Comparison of ENCODE assay signal across 19 cellular contexts in genomic region chr4:30968926-30969325, GRCh38.
"Had no signal": no experiment of that assay in that cellular context is flagged by ENCODE, and none has a peak within 500 bp of the region (broad histone marks: within the 10 kb centered on the region; RNA-seq: fewer than 3 reads in every experiment).

No MANE protein-coding gene starts in this region.

- H3K36me3 ChIP-seq: gastrocnemius medialis, heart right ventricle, sigmoid colon, thoracic aorta had no signal

- FAIRE-seq: islet of Langerhans had no signal

- H3K4me3 Mint-ChIP-seq: activated CD4-positive, alpha-beta T cell treated with anti-CD3 and anti-CD28 coated beads, Interleukin-2, amount 10 ng/mL, durations not matched to agents 24 days and 14 days; activated naive CD8-positive, alpha-beta T cell treated with anti-CD3 and anti-CD28 coated beads for 36 hours; activated T-cell treated with anti-CD3 and anti-CD28 coated beads, Interleukin-2, amount 50 U/mL, for 72 hours; central memory CD8-positive, alpha-beta T cell; dendritic cell treated with granulocyte-macrophage colony-stimulating factor and Interleukin-4, amounts not matched to agents 40 ng/mL and 50 ng/mL, for 4 days; effector memory CD8-positive, alpha-beta T cell; natural killer cell treated with Interleukin-12 subunit alpha and Interleukin-12 subunit beta and Interleukin-15 and Interleukin-18, amount 100 ng/mL, for 72 hours; stimulated activated naive CD8-positive, alpha-beta T cell treated with anti-CD3 and anti-CD28 coated beads, Interleukin-15, amount 100 ng/mL, for 72 hours; WTC11 had no signal

- H3K27me3 Mint-ChIP-seq: activated CD4-positive, alpha-beta T cell treated with anti-CD3 and anti-CD28 coated beads, Interleukin-2, amount 10 ng/mL, durations not matched to agents 24 days and 14 days; activated naive CD8-positive, alpha-beta T cell treated with anti-CD3 and anti-CD28 coated beads for 36 hours; brain; central memory CD8-positive, alpha-beta T cell; dendritic cell treated with granulocyte-macrophage colony-stimulating factor and Interleukin-4, amounts not matched to agents 40 ng/mL and 50 ng/mL, for 4 days; effector memory CD8-positive, alpha-beta T cell; natural killer cell treated with Interleukin-12 subunit alpha and Interleukin-12 subunit beta and Interleukin-15 and Interleukin-18, amount 100 ng/mL, for 72 hours; stimulated activated naive CD8-positive, alpha-beta T cell treated with anti-CD3 and anti-CD28 coated beads, Interleukin-15, amount 100 ng/mL, for 72 hours had no signal

- ATAC-seq: activated T-cell treated with anti-CD3 and anti-CD28 coated beads, Interleukin-2, amount 50 U/mL, for 72 hours; effector memory CD8-positive, alpha-beta T cell; gastrocnemius medialis; natural killer cell treated with Interleukin-12 subunit alpha and Interleukin-12 subunit beta and Interleukin-15 and Interleukin-18, amount 100 ng/mL, for 72 hours; stimulated activated naive CD8-positive, alpha-beta T cell treated with anti-CD3 and anti-CD28 coated beads, Interleukin-15, amount 100 ng/mL, for 72 hours; WTC11 had no signal

- H3K4me1 ChIP-seq: gastrocnemius medialis, heart right ventricle had no signal

- H3K27ac Mint-ChIP-seq: activated CD4-positive, alpha-beta T cell treated with anti-CD3 and anti-CD28 coated beads, Interleukin-2, amount 10 ng/mL, durations not matched to agents 24 days and 14 days; activated naive CD8-positive, alpha-beta T cell treated with anti-CD3 and anti-CD28 coated beads for 36 hours; activated T-cell treated with anti-CD3 and anti-CD28 coated beads, Interleukin-2, amount 50 U/mL, for 72 hours; dendritic cell treated with granulocyte-macrophage colony-stimulating factor and Interleukin-4, amounts not matched to agents 40 ng/mL and 50 ng/mL, for 4 days; effector memory CD8-positive, alpha-beta T cell; natural killer cell treated with Interleukin-12 subunit alpha and Interleukin-12 subunit beta and Interleukin-15 and Interleukin-18, amount 100 ng/mL, for 72 hours; stimulated activated naive CD8-positive, alpha-beta T cell treated with anti-CD3 and anti-CD28 coated beads, Interleukin-15, amount 100 ng/mL, for 72 hours; WTC11 had no signal

- H3K9me3 ChIP-seq: gastrocnemius medialis, heart right ventricle, sigmoid colon, thoracic aorta had no signal

- H3K36me3 Mint-ChIP-seq: activated naive CD8-positive, alpha-beta T cell treated with anti-CD3 and anti-CD28 coated beads for 36 hours; brain; WTC11 had no signal

- DNase-seq: activated CD4-positive, alpha-beta T cell treated with anti-CD3 and anti-CD28 coated beads, Interleukin-2, amount 10 ng/mL, durations not matched to agents 24 days and 14 days; activated CD8-positive, alpha-beta memory T cell treated with anti-CD3 and anti-CD28 coated beads, Interleukin-2, amount 50 U/mL, for 48 hours; activated naive CD8-positive, alpha-beta T cell treated with anti-CD3 and anti-CD28 coated beads for 36 hours; activated T-cell treated with anti-CD3 and anti-CD28 coated beads, Interleukin-2, amount 50 U/mL, for 72 hours; effector memory CD8-positive, alpha-beta T cell; gastrocnemius medialis; heart right ventricle; sigmoid colon; stimulated activated CD4-positive, alpha-beta T cell treated with anti-CD3 and anti-CD28 coated beads, Interleukin-1b, Interleukin-23, amount 100 ng/mL, for 48 hours; stimulated activated naive CD8-positive, alpha-beta T cell treated with anti-CD3 and anti-CD28 coated beads, Interleukin-15, amount 100 ng/mL, for 72 hours; T-helper 2 cell had no signal

- H3K4me1 Mint-ChIP-seq: activated CD4-positive, alpha-beta T cell treated with anti-CD3 and anti-CD28 coated beads, Interleukin-2, amount 10 ng/mL, durations not matched to agents 24 days and 14 days; activated naive CD8-positive, alpha-beta T cell treated with anti-CD3 and anti-CD28 coated beads for 36 hours; central memory CD8-positive, alpha-beta T cell; stimulated activated naive CD8-positive, alpha-beta T cell treated with anti-CD3 and anti-CD28 coated beads, Interleukin-15, amount 100 ng/mL, for 72 hours had no signal

- H3K27ac ChIP-seq: epithelial cell of prostate, gastrocnemius medialis, heart right ventricle, sigmoid colon had no signal

- H3K9me3 Mint-ChIP-seq: activated CD4-positive, alpha-beta T cell treated with anti-CD3 and anti-CD28 coated beads, Interleukin-2, amount 10 ng/mL, durations not matched to agents 24 days and 14 days; brain; dendritic cell treated with granulocyte-macrophage colony-stimulating factor and Interleukin-4, amounts not matched to agents 40 ng/mL and 50 ng/mL, for 4 days; WTC11 had no signal

- H3K4me3 ChIP-seq: gastrocnemius medialis, heart right ventricle, sigmoid colon, thoracic aorta had no signal

- H3K27me3 ChIP-seq: gastrocnemius medialis, heart right ventricle, sigmoid colon had no signal
